Comparison of ENCODE assay signal across 8 cellular contexts in genomic region chr1:38978245-38978542, GRCh38. TPM values are rescaled to one million over a fixed set of nuclear protein-coding genes. Genes with fewer than 3 reads are reported as not detected.
DNase-seq lines count a peak whose midpoint lies in the region; ATAC-seq and TF ChIP-seq lines count a peak whose summit lies in the region.
"Not testable (repeated sequence)": the region's sequence is repeated elsewhere in the genome, so short reads cannot be mapped to it uniquely, and the experiment has no call there.

No MANE protein-coding gene starts in this region.

- H3K27ac Mint-ChIP-seq in CD4-positive, alpha-beta T cell, result peak overlapping the region; percentile 93
- peak overlapping the region; percentile 75 for H3K27ac Mint-ChIP-seq in activated CD4-positive, alpha-beta memory T cell treated with anti-CD3 and anti-CD28 coated beads for 36 hours
- H3K27ac Mint-ChIP-seq in activated T-cell treated with anti-CD3 and anti-CD28 coated beads, Interleukin-2, amount 50 U/mL, for 24 hours, result peak overlapping the region; percentile 87

- not testable (repeated sequence) for H3K27me3 Mint-ChIP-seq in CD4-positive, alpha-beta T cell; activated CD4-positive, alpha-beta memory T cell treated with anti-CD3 and anti-CD28 coated beads for 36 hours; activated T-cell treated with anti-CD3 and anti-CD28 coated beads, Interleukin-2, amount 50 U/mL, for 24 hours

- not testable (repeated sequence) for H3K36me3 ChIP-seq in HEK293 (ENCODE audit: control insufficient read depth in 2 of 2, insufficient read depth in 1 of 2, low read length in 2 of 2); effector memory CD4-positive, alpha-beta T cell (ENCODE audit: control insufficient read depth, insufficient read depth, low read length)

- H3K4me1 Mint-ChIP-seq in CD4-positive, alpha-beta T cell (ENCODE audit: low read depth), result peaks cover 17% of the 10 kb centered on the region
- H3K4me1 Mint-ChIP-seq in activated CD4-positive, alpha-beta memory T cell treated with anti-CD3 and anti-CD28 coated beads for 36 hours (ENCODE audit: low read depth); activated T-cell treated with anti-CD3 and anti-CD28 coated beads, Interleukin-2, amount 50 U/mL, for 24 hours (ENCODE audit: low read depth): not testable (repeated sequence)

- H3K27ac ChIP-seq in CD4-positive, alpha-beta T cell (ENCODE audit: low read depth, low read length); HEK293 (ENCODE audit: extremely low read depth, low read depth, low read length): not testable (repeated sequence)
- peak overlapping the region; percentile 45 for H3K27ac ChIP-seq in effector memory CD4-positive, alpha-beta T cell (ENCODE audit: insufficient read depth, low read length, poor library complexity, severe bottlenecking)

- not testable (repeated sequence) for H3K9me3 Mint-ChIP-seq in CD4-positive, alpha-beta T cell; activated T-cell treated with anti-CD3 and anti-CD28 coated beads, Interleukin-2, amount 50 U/mL, for 24 hours
- peaks cover 18% of the 10 kb centered on the region for H3K9me3 Mint-ChIP-seq in activated CD4-positive, alpha-beta memory T cell treated with anti-CD3 and anti-CD28 coated beads for 36 hours

- H3K36me3 Mint-ChIP-seq in CD4-positive, alpha-beta T cell (ENCODE audit: low read depth); activated CD4-positive, alpha-beta memory T cell treated with anti-CD3 and anti-CD28 coated beads for 36 hours; activated T-cell treated with anti-CD3 and anti-CD28 coated beads, Interleukin-2, amount 50 U/mL, for 24 hours (ENCODE audit: low read depth): not testable (repeated sequence)

- H3K9me3 ChIP-seq in CD4-positive, alpha-beta T cell (ENCODE audit: control insufficient read depth, low read length); HEK293 (ENCODE audit: control insufficient read depth, insufficient read depth, low read depth, low read length); effector memory CD4-positive, alpha-beta T cell (ENCODE audit: control insufficient read depth, low read length): not testable (repeated sequence)

- H3K4me3 Mint-ChIP-seq in CD4-positive, alpha-beta T cell, result peak overlapping the region; percentile 86
- not testable (repeated sequence) for H3K4me3 Mint-ChIP-seq in activated CD4-positive, alpha-beta memory T cell treated with anti-CD3 and anti-CD28 coated beads for 36 hours; activated T-cell treated with anti-CD3 and anti-CD28 coated beads, Interleukin-2, amount 50 U/mL, for 24 hours

- not testable (repeated sequence) for H3K4me3 ChIP-seq in HEK293 (ENCODE audit: low read depth, low read length); effector memory CD4-positive, alpha-beta T cell (ENCODE audit: insufficient read depth, low read depth, low read length, poor library complexity, severe bottlenecking)

- peak in 2 of 10 experiments; percentile 13 to 39 for DNase-seq in CD4-positive, alpha-beta T cell
- DNase-seq in T-helper 9 cell, result peak; percentile 12
- DNase-seq in activated CD4-positive, alpha-beta memory T cell treated with anti-CD3 and anti-CD28 coated beads for 36 hours, result peak; percentile 38
- not testable (repeated sequence) for DNase-seq in activated T-cell treated with anti-CD3 and anti-CD28 coated beads, Interleukin-2, amount 50 U/mL, for 24 hours; effector memory CD4-positive, alpha-beta T cell
- DNase-seq in activated naive CD4-positive, alpha-beta T cell treated with anti-CD3 and anti-CD28 coated beads, Interleukin-2, amount 50 U/mL, for 16 hours, result peak; percentile 22
- DNase-seq in stimulated activated naive CD8-positive, alpha-beta T cell treated with anti-CD3 and anti-CD28 coated beads, Interleukin-15, Interleukin-2, amounts not matched to agents 100 U/mL and 50 U/mL, for 24 hours, result peak; percentile 46

- intact Hi-C loops in CD4-positive, alpha-beta T cell (cut with DNase I, micrococcal nuclease), result loop anchor here in 1 of 2 experiments (10.0 kb wide), 1 partner anchor 47 kb away; the partner anchor contains the start of gene NDUFS5
- intact Hi-C loops in activated CD4-positive, alpha-beta memory T cell treated with anti-CD3 and anti-CD28 coated beads for 36 hours (cut with micrococcal nuclease), result not testable (repeated sequence)

- POLR2A ChIA-PET in CD4-positive, alpha-beta T cell (lab: Charles Lee), result interaction anchor here (0.6 to 2.9 kb wide), 10 partner anchors 10 to 1288 kb away, joined by 3 to 31 read pairs (median 4); partner anchors contain the start of genes AKIRIN1, MYCBP, NDUFS5 and RRAGC
- POLR2A ChIA-PET in HEK293 (lab: Yijun Ruan, JAX), result not testable (repeated sequence)
- POLR2A ChIA-PET in activated CD4-positive, alpha-beta memory T cell treated with anti-CD3 and anti-CD28 coated beads for 36 hours (lab: Charles Lee), result interaction anchor here (1.2 kb wide), 1 partner anchor 48 kb away, joined by 4 read pairs; the partner anchor contains the start of gene NDUFS5

- CTCF ChIA-PET in CD4-positive, alpha-beta T cell (lab: Charles Lee), result interaction anchor here (1.2 to 2.1 kb wide), 3 partner anchors 14 to 48 kb away, joined by 3 to 10 read pairs (median 5); partner anchors contain the start of gene NDUFS5
- CTCF ChIA-PET in HEK293 (lab: Yijun Ruan, JAX), result not testable (repeated sequence)
- CTCF ChIA-PET in activated CD4-positive, alpha-beta memory T cell treated with anti-CD3 and anti-CD28 coated beads for 36 hours (lab: Charles Lee), result interaction anchor here (0.8 to 1.4 kb wide), 4 partner anchors 14 to 120 kb away, joined by 3 read pairs; no protein-coding TSS in a partner anchor

- ATAC-seq in CD4-positive, alpha-beta T cell (ENCODE audit: poor library complexity); stimulated activated naive CD8-positive, alpha-beta T cell treated with anti-CD3 and anti-CD28 coated beads, Interleukin-15, Interleukin-2, amounts not matched to agents 100 U/mL and 50 U/mL, for 24 hours: not testable (repeated sequence)

- H3K4me1 ChIP-seq in HEK293 (ENCODE audit: control insufficient read depth, insufficient read depth, low read length); effector memory CD4-positive, alpha-beta T cell (ENCODE audit: control insufficient read depth, insufficient read depth, low read length, poor library complexity, severe bottlenecking): not testable (repeated sequence)

- TF ChIP-seq CTCF in CD4-positive, alpha-beta T cell (IDR thresholded peaks at IDR 0.05); HEK293 (tag by site-specific recombination; IDR thresholded peaks at IDR 0.05): not testable (repeated sequence)

- H3K27me3 ChIP-seq in CD4-positive, alpha-beta T cell (ENCODE audit: control insufficient read depth, insufficient read depth, low read length); effector memory CD4-positive, alpha-beta T cell (replicated peaks; ENCODE audit: control insufficient read depth, insufficient read depth, low read length, poor library complexity, severe bottlenecking): not testable (repeated sequence)

TF ChIP-seq in HEK293, 187 proteins besides CTCF, POLR2A, EP300 and RAD21:
- TF ChIP-seq SETDB1 (IDR thresholded peaks at IDR 0.05; ENCODE audit: insufficient read length, low read length), result peak; percentile 67

RNA-seq across cellular contexts. Expression of gene AKIRIN1, which starts 12.9 kb away (rescaled TPM):
- 100 to 1,000 TPM; 108 to 112 TPM for total RNA-seq in CD4-positive, alpha-beta T cell
- total RNA-seq in activated CD4-positive, alpha-beta memory T cell treated with anti-CD3 and anti-CD28 coated beads for 36 hours, result 10 to 100 TPM; 73.2 to 74.3 TPM

RNA-seq across cellular contexts. Expression of gene RHBDL2, which starts 36.6 kb away (rescaled TPM):
- total RNA-seq in CD4-positive, alpha-beta T cell, result not detected
- not detected for total RNA-seq in activated CD4-positive, alpha-beta memory T cell treated with anti-CD3 and anti-CD28 coated beads for 36 hours

RNA-seq across cellular contexts. Expression of gene NDUFS5, which starts 48.0 kb away (rescaled TPM):
- total RNA-seq in CD4-positive, alpha-beta T cell, result 100 to 1,000 TPM; 153 to 156 TPM
- total RNA-seq in activated CD4-positive, alpha-beta memory T cell treated with anti-CD3 and anti-CD28 coated beads for 36 hours, result 100 to 1,000 TPM; 238 to 240 TPM
